Comparison of ENCODE assay signal across 11 cellular contexts in genomic region chr5:73945505-73945904, GRCh38.
DNase-seq lines count a peak whose midpoint lies in the region; ATAC-seq, FAIRE-seq and TF ChIP-seq lines count a peak whose summit lies in the region.
"Had no signal": no experiment of that assay in that cellular context is flagged by ENCODE, and none has a peak within 500 bp of the region (broad histone marks: within the 10 kb centered on the region; RNA-seq: fewer than 3 reads in every experiment).

No MANE protein-coding gene starts in this region.

- H3K9me3 ChIP-seq in HepG2 (ENCODE audit: low read length) (peaks cover 4% of the 10 kb centered on the region; the same call in 1 of the 2 replicates), right lobe of liver (no peaks in the 10 kb centered on the region), upper lobe of right lung (no peaks in the 10 kb centered on the region)

- no peak overlapping the region for H3K27ac ChIP-seq in HepG2 (ENCODE audit: extremely low read length, insufficient read depth, low read length)
- no peak overlapping the region for H3K27ac ChIP-seq in right lobe of liver
- no peak overlapping the region for H3K27ac ChIP-seq in upper lobe of right lung

- no peak overlapping the region for H3K9ac ChIP-seq in HepG2 (ENCODE audit: insufficient read depth, low read depth, low read length)

- intact Hi-C loops in HepG2 (cut with micrococcal nuclease; ENCODE audit: unreplicated experiment) (no loop called here), right lobe of liver (cut with DNase I) (no loop called here), upper lobe of right lung (cut with DNase I) (no loop called here)

- no peak overlapping the region for H2AFZ ChIP-seq in HepG2 (ENCODE audit: low read length)

- H4K20me1 ChIP-seq in HepG2 (ENCODE audit: insufficient read depth, low read length) = no peaks in the 10 kb centered on the region

- in situ Hi-C loops in HepG2 (cut with HindIII; ENCODE audit: extremely low pct_ligation_motif_present, low pct_unique_long_range_greater_than_20kb) = no loop called here
- in situ Hi-C loops in SK-MEL-5 (cut with HindIII; ENCODE audit: low pct_unique_long_range_greater_than_20kb, low sequenced_read_pairs) = no loop called here

- TF ChIP-seq CTCF in HepG2 (CRISPR knock-in tag; IDR thresholded peaks at IDR 0.05) = peak; percentile 38
- TF ChIP-seq CTCF in right lobe of liver (IDR thresholded peaks at IDR 0.05) = peak in 2 of 4 donors; percentile 14 to 34
- peak; percentile 26 for TF ChIP-seq CTCF in fibroblast of villous mesenchyme (IDR thresholded peaks at IDR 0.05; ENCODE audit: insufficient read depth, low read depth, low read length)
- TF ChIP-seq CTCF in upper lobe of right lung (IDR thresholded peaks at IDR 0.05) = peak; percentile 25

- CTCF ChIA-PET in HepG2 (lab: Yijun Ruan, JAX; ENCODE audit: low intra/inter-chr PET ratio, low total read pairs) = interaction anchor here (1.0 kb wide), 1 partner anchor 704 kb away, joined by 4 read pairs; no protein-coding TSS in a partner anchor

- BruUV-seq in HepG2 (replicated peaks; lab: Mats Ljungman, UMichigan) = no TSS peak

- TF ChIP-seq POLR2A in HepG2 (IDR thresholded peaks at IDR 0.05; ENCODE audit: insufficient read depth in 1 of 2, low read depth in 2 of 2, low read length in 2 of 2) (no peak), right lobe of liver (IDR thresholded peaks at IDR 0.05) (no peak)

- no peak overlapping the region for H3K4me3 ChIP-seq in HepG2 (replicated peaks in 1 of 3; ENCODE audit: insufficient read depth in 1 of 3, low read depth in 2 of 3, low read length in 3 of 3)
- H3K4me3 ChIP-seq in right lobe of liver = no peak overlapping the region
- H3K4me3 ChIP-seq in fibroblast of villous mesenchyme (ENCODE audit: low read depth, low read length) = no peak overlapping the region
- no peak overlapping the region for H3K4me3 ChIP-seq in upper lobe of right lung

- FAIRE-seq in HepG2 (lab: Jason Lieb, UNC) = no peak

- no peak for TF ChIP-seq RAD21 in HepG2 (CRISPR knock-in tag; IDR thresholded peaks at IDR 0.05)

- H3K36me3 ChIP-seq in HepG2 (replicated peaks in 1 of 2; ENCODE audit: control insufficient read depth in 1 of 2, insufficient read depth in 2 of 2, low read length in 2 of 2) = peaks cover 2 to 12% of the 10 kb centered on the region in 2 experiments; a peak in 2 of 5 replicates
- no peaks in the 10 kb centered on the region for H3K36me3 ChIP-seq in right lobe of liver
- H3K36me3 ChIP-seq in upper lobe of right lung = no peaks in the 10 kb centered on the region

- TF ChIP-seq EP300 in HepG2 (IDR thresholded peaks at IDR 0.05; ENCODE audit: low read depth in 2 of 2, low read length in 2 of 2) = no peak
- TF ChIP-seq EP300 in HepG2 (CRISPR knock-in tag; IDR thresholded peaks at IDR 0.05; ENCODE audit: borderline replicate concordance) = no peak

- ATAC-seq in HepG2 = no peak
- no peak for ATAC-seq in right lobe of liver
- ATAC-seq in upper lobe of right lung = peak; percentile 40
- ATAC-seq in HG02571 (IDR thresholded peaks at IDR 0.05; ENCODE audit: unreplicated experiment) = no peak
- ATAC-seq: T-cell had no signal

- H3K4me1 ChIP-seq in HepG2 (ENCODE audit: insufficient read depth, low read length) = peaks cover 36% of the 10 kb centered on the region
- no peaks in the 10 kb centered on the region for H3K4me1 ChIP-seq in right lobe of liver
- H3K4me1 ChIP-seq in upper lobe of right lung = no peaks in the 10 kb centered on the region

- no peak for DNase-seq in HepG2 (ENCODE audit: low spot score)
- DNase-seq in right lobe of liver = no peak
- peak; percentile 41 for DNase-seq in SK-MEL-5 (ENCODE audit: low read depth, low spot score)
- no peak for DNase-seq in fibroblast of villous mesenchyme (ENCODE audit: low read depth)
- no peak for DNase-seq in upper lobe of right lung
- DNase-seq in stimulated activated naive CD4-positive, alpha-beta T cell treated with Interleukin-2 at 50 U/mL for 16 hours (lab: John Stamatoyannopoulos, UW) = no peak
- no peak for DNase-seq in glomerular visceral epithelial cell (ENCODE audit: extremely low spot score)
- DNase-seq: activated effector memory CD4-positive, alpha-beta T cell treated with Interleukin-2 at 50 U/mL for 16 hours; COR-L47 had no signal

- H3K27me3 ChIP-seq in HepG2 (ENCODE audit: control insufficient read depth in 1 of 2, insufficient read depth in 2 of 2, low read length in 2 of 2) (no peaks in the 10 kb centered on the region), right lobe of liver (no peaks in the 10 kb centered on the region), upper lobe of right lung (no peaks in the 10 kb centered on the region)

- no peaks in the 10 kb centered on the region for H3K79me2 ChIP-seq in HepG2 (ENCODE audit: insufficient read depth, low read length)

- POLR2A ChIA-PET in HepG2 (lab: Yijun Ruan, JAX) = no interaction called here

- H3K4me2 ChIP-seq in HepG2 (ENCODE audit: low read depth, low read length) = no peak overlapping the region

- 87% methylated on average over 7 of the region's 7 CpGs for whole genome bisulfite sequencing in HepG2 (ENCODE audit: low lambda C conversion rate)
- WGBS in right lobe of liver (ENCODE audit: insufficient coverage, low coverage, low lambda C conversion rate, missing lambda C conversion rate) = 94% methylated on average over 3 of the region's 7 CpGs

TF ChIP-seq in HepG2, 621 proteins besides CTCF, POLR2A, EP300 and RAD21:
- TF ChIP-seq STAG1 (CRISPR knock-in tag; IDR thresholded peaks at IDR 0.05) = peak; percentile 41
- no peak for TF ChIP-seq TCF7L2 (IDR thresholded peaks at IDR 0.05; ENCODE audit: low read depth, low read length)
- TF ChIP-seq SMC3 (IDR thresholded peaks at IDR 0.05; ENCODE audit: low read length) = 0 out of 2 replicates have a peak, but pooled peaks have one; percentile 2
- TF ChIP-seq KLF9 (CRISPR knock-in tag; IDR thresholded peaks at IDR 0.05; ENCODE audit: low read depth) = no peak
TF ChIP-seq in HepG2: peak in this region for 2.
